In the genomic region with DNA sequence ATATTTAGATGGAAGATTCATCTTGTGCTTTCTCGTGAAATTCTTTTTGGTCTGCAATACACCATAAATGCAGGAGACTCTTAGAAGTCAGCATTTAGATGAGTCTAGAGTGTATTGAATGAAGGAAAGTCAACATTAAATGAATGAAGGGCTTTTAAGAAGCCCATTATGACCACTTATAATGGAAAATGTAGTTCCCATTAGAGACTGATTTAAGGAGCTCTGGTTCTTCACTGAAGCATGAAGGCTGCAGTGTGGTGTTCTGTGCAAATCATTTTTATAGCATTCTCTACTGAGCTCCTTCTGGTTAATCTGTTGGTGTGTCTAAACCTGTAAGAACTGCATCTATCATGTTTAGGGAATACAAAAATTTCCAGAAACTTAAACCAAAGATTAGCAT, we compare ENCODE assay signal across 20 cellular contexts. TPM values are rescaled to one million over a fixed set of nuclear protein-coding genes. Genes with fewer than 3 reads are reported as not detected.
A peak's percentile ranks its signal among the peaks of the same experiment; 100 is the strongest.
DNase-seq lines count a peak whose midpoint lies in the region; TF ChIP-seq lines count a peak whose summit lies in the region.
"Had no signal": no experiment of that assay in that cellular context is flagged by ENCODE, and none has a peak within 500 bp of the region (broad histone marks: within the 10 kb centered on the region; RNA-seq: fewer than 3 reads in every experiment).

No MANE protein-coding gene starts in this region.

- H3K9me2 ChIP-seq in Karpas-422 (replicated peaks; ENCODE audit: insufficient read depth, low read length): no peaks in the 10 kb centered on the region

- no peak overlapping the region for H3K9ac ChIP-seq in BLaER1 treated with 17β-estradiol and CSF1 and Interleukin-3, amounts not matched to agents 10 nM and 100 nM
- peak overlapping the region; percentile 22 for H3K9ac ChIP-seq in Karpas-422 (ENCODE audit: low read length)

- H3K27ac Mint-ChIP-seq in activated naive CD4-positive, alpha-beta T cell treated with anti-CD3 and anti-CD28 coated beads, Interleukin-2, amount 10 ng/mL, durations not matched to agents 7 days and 5 days: no peak overlapping the region
- H3K27ac Mint-ChIP-seq: activated CD8-positive, alpha-beta T cell treated with anti-CD3 and anti-CD28 coated beads, Interleukin-2, amount 10 ng/mL, durations not matched to agents 7 days and 5 days; activated T-helper 1 cell treated with anti-CD3 and anti-CD28 coated beads, Interleukin-12 subunit alpha, Interleukin-12 subunit beta, Interleukin-2, Interleukin-4 antibody, amounts not matched to agents 30 ng/mL and 10 ng/mL and 1 ng/mL, durations not matched to agents 14 hours and 24 hours and 36 hours; nephron progenitor cell had no signal

- peaks cover 0 to 18% (median 0%) of the 10 kb centered on the region in 11 experiments; a peak in 5 of 22 replicates for H4K20me1 ChIP-seq in BLaER1 treated with 17β-estradiol and CSF1 and Interleukin-3, amounts not matched to agents 10 nM and 100 nM
- peaks cover 23% of the 10 kb centered on the region for H4K20me1 ChIP-seq in Karpas-422 (ENCODE audit: insufficient read depth, low read depth, low read length)

- peaks cover 27 to 51% (median 43%) of the 10 kb centered on the region in 10 experiments for H3K4me1 ChIP-seq in BLaER1 treated with 17β-estradiol and CSF1 and Interleukin-3, amounts not matched to agents 10 nM and 100 nM
- H3K4me1 ChIP-seq in Karpas-422 (ENCODE audit: low read length) (peaks cover 87% of the 10 kb centered on the region), Peyer's patch (peaks cover 0 to 28% (median 0%) of the 10 kb centered on the region in 4 donors)

- H3K4me3 ChIP-seq in BLaER1 treated with 17β-estradiol and CSF1 and Interleukin-3, amounts not matched to agents 10 nM and 100 nM: no peak overlapping the region
- H3K4me3 ChIP-seq in Karpas-422 (ENCODE audit: low read length) (peak overlapping the region; percentile 13), Peyer's patch (no peak overlapping the region)
- H3K4me3 ChIP-seq: stomach, vagina had no signal

- H2AFZ ChIP-seq in Karpas-422 (ENCODE audit: low read length): no peak overlapping the region

- H3K27me3 ChIP-seq in BLaER1 treated with 17β-estradiol and CSF1 and Interleukin-3, amounts not matched to agents 10 nM and 100 nM: peaks cover 0 to 6% (median 0%) of the 10 kb centered on the region in 11 experiments; a peak in 1 of 22 replicates
- no peaks in the 10 kb centered on the region for H3K27me3 ChIP-seq in Karpas-422 (ENCODE audit: low read length)
- H3K27me3 ChIP-seq in Peyer's patch: no peaks in the 10 kb centered on the region
- H3K27me3 ChIP-seq: stomach, vagina had no signal

- peaks cover 25% of the 10 kb centered on the region for H3K36me3 Mint-ChIP-seq in activated naive CD4-positive, alpha-beta T cell treated with anti-CD3 and anti-CD28 coated beads, Interleukin-2, amount 10 ng/mL, durations not matched to agents 7 days and 5 days

- no peaks in the 10 kb centered on the region for H3K9me3 ChIP-seq in BLaER1 treated with 17β-estradiol and CSF1 and Interleukin-3, amounts not matched to agents 10 nM and 100 nM (replicated peaks in 1 of 11)
- H3K9me3 ChIP-seq in Karpas-422 (ENCODE audit: low read length) (no peaks in the 10 kb centered on the region), Peyer's patch (no peaks in the 10 kb centered on the region)
- H3K9me3 ChIP-seq: stomach, vagina had no signal

- no peaks in the 10 kb centered on the region for H3K27me3 Mint-ChIP-seq in activated naive CD4-positive, alpha-beta T cell treated with anti-CD3 and anti-CD28 coated beads, Interleukin-2, amount 10 ng/mL, durations not matched to agents 7 days and 5 days
- H3K27me3 Mint-ChIP-seq: central memory CD8-positive, alpha-beta T cell had no signal

- no peak overlapping the region for H3K4me3 Mint-ChIP-seq in activated naive CD4-positive, alpha-beta T cell treated with anti-CD3 and anti-CD28 coated beads, Interleukin-2, amount 10 ng/mL, durations not matched to agents 7 days and 5 days
- H3K4me3 Mint-ChIP-seq: activated CD8-positive, alpha-beta T cell treated with anti-CD3 and anti-CD28 coated beads, Interleukin-2, amount 10 ng/mL, durations not matched to agents 7 days and 5 days; activated T-helper 1 cell treated with anti-CD3 and anti-CD28 coated beads, Interleukin-12 subunit alpha, Interleukin-12 subunit beta, Interleukin-2, Interleukin-4 antibody, amounts not matched to agents 30 ng/mL and 10 ng/mL and 1 ng/mL, durations not matched to agents 14 hours and 24 hours and 36 hours; central memory CD8-positive, alpha-beta T cell; H9; nephron progenitor cell had no signal

- H3K79me2 ChIP-seq in Karpas-422 (ENCODE audit: low read length): peaks cover 95% of the 10 kb centered on the region

- no peaks in the 10 kb centered on the region for H3K9me3 Mint-ChIP-seq in activated naive CD4-positive, alpha-beta T cell treated with anti-CD3 and anti-CD28 coated beads, Interleukin-2, amount 10 ng/mL, durations not matched to agents 7 days and 5 days
- H3K9me3 Mint-ChIP-seq: activated T-helper 1 cell treated with anti-CD3 and anti-CD28 coated beads, Interleukin-12 subunit alpha, Interleukin-12 subunit beta, Interleukin-2, Interleukin-4 antibody, amounts not matched to agents 30 ng/mL and 10 ng/mL and 1 ng/mL, durations not matched to agents 14 hours and 24 hours and 36 hours; central memory CD8-positive, alpha-beta T cell; H9; nephron progenitor cell had no signal

- no peak for TF ChIP-seq CTCF in Peyer's patch (IDR thresholded peaks at IDR 0.05)

- peak; percentile 69 for DNase-seq in Karpas-422
- peak; percentile 90 for DNase-seq in NCI-H2107 treated with DMSO at 0.1 percent for 48 hours (lab: John Stamatoyannopoulos, UW; ENCODE audit: unreplicated experiment)
- peak; percentile 86 for DNase-seq in SK-N-DZ (ENCODE audit: low spot score)
- no peak for DNase-seq in NCI-H1694 (lab: John Stamatoyannopoulos, UW)
- DNase-seq in activated naive CD4-positive, alpha-beta T cell treated with anti-CD3 and anti-CD28 coated beads, Interleukin-2, amount 10 ng/mL, durations not matched to agents 7 days and 5 days: no peak
- no peak for DNase-seq in HPDE6-E6E7 (ENCODE audit: extremely low spot score)
- DNase-seq in Peyer's patch: no peak
- DNase-seq: activated CD8-positive, alpha-beta T cell treated with anti-CD3 and anti-CD28 coated beads, Interleukin-2, amount 10 ng/mL, durations not matched to agents 7 days and 5 days; amniotic stem cell; effector CD4-positive, alpha-beta T cell; H9; nephron progenitor cell; stimulated activated CD4-positive, alpha-beta T cell treated with anti-CD3 and anti-CD28 coated beads, Interleukin-15, amount 100 ng/mL, for 24 hours; stomach; SW 1271 had no signal

- peaks cover 39% of the 10 kb centered on the region for H3K4me1 Mint-ChIP-seq in activated naive CD4-positive, alpha-beta T cell treated with anti-CD3 and anti-CD28 coated beads, Interleukin-2, amount 10 ng/mL, durations not matched to agents 7 days and 5 days

- no peak overlapping the region for H3K27ac ChIP-seq in BLaER1 treated with 17β-estradiol and CSF1 and Interleukin-3, amounts not matched to agents 10 nM and 100 nM
- H3K27ac ChIP-seq in Karpas-422 (ENCODE audit: low read length) (peak overlapping the region; percentile 75), Peyer's patch (no peak overlapping the region)
- H3K27ac ChIP-seq: stomach, vagina, VCaP had no signal

- CTCF ChIA-PET in activated naive CD4-positive, alpha-beta T cell treated with anti-CD3 and anti-CD28 coated beads, Interleukin-2, amount 10 ng/mL, durations not matched to agents 7 days and 5 days (lab: Charles Lee): interaction anchor here (0.6 to 0.8 kb wide), 2 partner anchors 19 to 25 kb away, joined by 3 read pairs; no protein-coding TSS in a partner anchor

- peaks cover 0 to 7% (median 0%) of the 10 kb centered on the region in 11 experiments; a peak in 3 of 22 replicates for H3K36me3 ChIP-seq in BLaER1 treated with 17β-estradiol and CSF1 and Interleukin-3, amounts not matched to agents 10 nM and 100 nM
- H3K36me3 ChIP-seq in Karpas-422 (ENCODE audit: insufficient read depth, low read length): peaks cover 2% of the 10 kb centered on the region; the same call in 1 of the 2 replicates
- no peaks in the 10 kb centered on the region for H3K36me3 ChIP-seq in Peyer's patch

- no peak for TF ChIP-seq POLR2A in Peyer's patch (IDR thresholded peaks at IDR 0.05)

- H3K4me2 ChIP-seq in BLaER1 treated with 17β-estradiol and CSF1 and Interleukin-3, amounts not matched to agents 10 nM and 100 nM: peak overlapping the region in 7 of 11 experiments; percentile 13 to 90 (median 70); a peak in 8 of 22 replicates
- peak overlapping the region; percentile 54 for H3K4me2 ChIP-seq in Karpas-422 (ENCODE audit: low read depth, low read length, poor library complexity, severe bottlenecking)

RNA-seq across cellular contexts. Expression of a gene that starts 19.7 kb away (rescaled TPM):
- total RNA-seq in Karpas-422 (2014; rRNA removed; shearing (Covaris generic); ENCODE audit: low replicate concordance): 28.6 and 34.2 TPM in 2 replicates
- polyA plus RNA-seq in SK-N-DZ (2014; cell fraction: cytosol; rRNA removed): 19.8 and 21.4 TPM in 2 replicates
- polyA plus RNA-seq in SK-N-DZ (2014; cell fraction: nucleus; rRNA removed): 8.5 and 12.2 TPM in 2 replicates
- total RNA-seq in Peyer's patch: 10 to 100 TPM; 15.4 to 80.9 (median 27.7) TPM

Comparison
In these comparisons a context has a peak if more than half of its experiments do, and no peak if none do; other contexts are left out.
1. DNase-seq: peak in Karpas-422 (single experiment), NCI-H2107 treated with DMSO at 0.1 percent for 48 hours (single experiment) and SK-N-DZ (single experiment); none in NCI-H1694 (single experiment), activated naive CD4-positive, alpha-beta T cell treated with anti-CD3 and anti-CD28 coated beads, Interleukin-2, amount 10 ng/mL, durations not matched to agents 7 days and 5 days (single experiment), HPDE6-E6E7 (single experiment) and Peyer's patch (0 of 3).